Comparison of ENCODE assay signal across 9 cellular contexts in genomic region chr10:15824498-15824897, GRCh38. TPM values are rescaled to one million over a fixed set of nuclear protein-coding genes. Genes with fewer than 3 reads are reported as not detected.
DNase-seq lines count a peak whose midpoint lies in the region; ATAC-seq and TF ChIP-seq lines count a peak whose summit lies in the region.
"Had no signal": no experiment of that assay in that cellular context is flagged by ENCODE, and none has a peak within 500 bp of the region (broad histone marks: within the 10 kb centered on the region; RNA-seq: fewer than 3 reads in every experiment).

No MANE protein-coding gene starts in this region.

- TF ChIP-seq POLR2A in GM18505 (IDR thresholded peaks at IDR 0.05; ENCODE audit: borderline replicate concordance, extremely low read depth, insufficient read depth, insufficient read length): no peak

- DNase-seq in AG09309 (ENCODE audit: low read depth) (no peak), adipocyte (ENCODE audit: low read depth) (peak; percentile 78), kidney tubule cell (ENCODE audit: low spot score) (peak; percentile 15), globus pallidus (ENCODE audit: low spot score) (no peak)
- no peak for DNase-seq in activated naive CD4-positive, alpha-beta T cell treated with anti-CD3 and anti-CD28 coated beads, Interleukin-2, amount 50 U/mL, for 16 hours
- DNase-seq in activated T-helper 2 cell treated with anti-CD3 and anti-CD28 coated beads, Interferon-gamma antibody, Interleukin-2, Interleukin-4, amounts not matched to agents 10 μg/mL and 5 μg/mL and 100 μg/mL, durations not matched to agents 14 hours and 24 hours and 36 hours (ENCODE audit: low spot score): no peak

- no peaks in the 10 kb centered on the region for H3K27me3 ChIP-seq in adipocyte (replicated peaks; ENCODE audit: control insufficient read depth, insufficient read depth, low read length)

- H3K4me1 Mint-ChIP-seq in activated T-helper 2 cell treated with anti-CD3 and anti-CD28 coated beads, Interferon-gamma antibody, Interleukin-2, Interleukin-4, amounts not matched to agents 10 μg/mL and 5 μg/mL and 100 μg/mL, durations not matched to agents 14 hours and 24 hours and 36 hours (ENCODE audit: low read depth): no peaks in the 10 kb centered on the region
- H3K4me1 Mint-ChIP-seq: central memory CD8-positive, alpha-beta T cell had no signal

- no peak for ATAC-seq in GM18505 (IDR thresholded peaks at IDR 0.05; ENCODE audit: unreplicated experiment)

- no peak overlapping the region for H3K4me3 Mint-ChIP-seq in activated T-helper 2 cell treated with anti-CD3 and anti-CD28 coated beads, Interferon-gamma antibody, Interleukin-2, Interleukin-4, amounts not matched to agents 10 μg/mL and 5 μg/mL and 100 μg/mL, durations not matched to agents 14 hours and 24 hours and 36 hours (ENCODE audit: low read depth)
- H3K4me3 Mint-ChIP-seq: central memory CD8-positive, alpha-beta T cell had no signal

- no peaks in the 10 kb centered on the region for H3K9me3 Mint-ChIP-seq in activated T-helper 2 cell treated with anti-CD3 and anti-CD28 coated beads, Interferon-gamma antibody, Interleukin-2, Interleukin-4, amounts not matched to agents 10 μg/mL and 5 μg/mL and 100 μg/mL, durations not matched to agents 14 hours and 24 hours and 36 hours
- H3K9me3 Mint-ChIP-seq: central memory CD8-positive, alpha-beta T cell had no signal

- H3K27me3 Mint-ChIP-seq in activated T-helper 2 cell treated with anti-CD3 and anti-CD28 coated beads, Interferon-gamma antibody, Interleukin-2, Interleukin-4, amounts not matched to agents 10 μg/mL and 5 μg/mL and 100 μg/mL, durations not matched to agents 14 hours and 24 hours and 36 hours (ENCODE audit: low read depth): no peaks in the 10 kb centered on the region
- H3K27me3 Mint-ChIP-seq: central memory CD8-positive, alpha-beta T cell had no signal

- H3K27ac Mint-ChIP-seq in activated T-helper 2 cell treated with anti-CD3 and anti-CD28 coated beads, Interferon-gamma antibody, Interleukin-2, Interleukin-4, amounts not matched to agents 10 μg/mL and 5 μg/mL and 100 μg/mL, durations not matched to agents 14 hours and 24 hours and 36 hours: no peak overlapping the region

- H3K9ac ChIP-seq in adipocyte (ENCODE audit: low read length): no peak overlapping the region

- H3K36me3 ChIP-seq in adipocyte (ENCODE audit: control insufficient read depth, insufficient read depth, low read length, severe bottlenecking): peaks cover 49% of the 10 kb centered on the region

- peak; percentile 24 for TF ChIP-seq CTCF in AG09309 (IDR thresholded peaks at IDR 0.05; ENCODE audit: control insufficient read depth, insufficient read depth, low read depth, low read length, missing control alignments)
- peak; percentile 31 for TF ChIP-seq CTCF in GM12873 (IDR thresholded peaks at IDR 0.05; ENCODE audit: insufficient read depth, low read depth, low read length, missing control alignments)

- no peak overlapping the region for H3K4me3 ChIP-seq in AG09309 (ENCODE audit: control insufficient read depth, low read depth, low read length)
- no peak overlapping the region for H3K4me3 ChIP-seq in adipocyte (ENCODE audit: low read length)

- peaks cover 48% of the 10 kb centered on the region for H3K36me3 Mint-ChIP-seq in activated T-helper 2 cell treated with anti-CD3 and anti-CD28 coated beads, Interferon-gamma antibody, Interleukin-2, Interleukin-4, amounts not matched to agents 10 μg/mL and 5 μg/mL and 100 μg/mL, durations not matched to agents 14 hours and 24 hours and 36 hours (ENCODE audit: low read depth)

- intact Hi-C loops in activated T-helper 2 cell treated with anti-CD3 and anti-CD28 coated beads, Interferon-gamma antibody, Interleukin-2, Interleukin-4, amounts not matched to agents 10 μg/mL and 5 μg/mL and 100 μg/mL, durations not matched to agents 14 hours and 24 hours and 36 hours (cut with micrococcal nuclease): loop anchor here (5.0 to 10.0 kb wide), 2 partner anchors 97 to 390 kb away; no protein-coding TSS in a partner anchor

- no peaks in the 10 kb centered on the region for H3K9me3 ChIP-seq in adipocyte (ENCODE audit: control insufficient read depth, low read length)

- H3K4me1 ChIP-seq in adipocyte (ENCODE audit: control insufficient read depth, insufficient read depth, low read length): no peaks in the 10 kb centered on the region

RNA-seq across cellular contexts. Expression of gene MINDY3, which starts 35.8 kb away (rescaled TPM):
- total RNA-seq in activated T-helper 2 cell treated with anti-CD3 and anti-CD28 coated beads, Interferon-gamma antibody, Interleukin-2, Interleukin-4, amounts not matched to agents 10 μg/mL and 5 μg/mL and 100 μg/mL, durations not matched to agents 14 hours and 24 hours and 36 hours: 19.2 and 20.9 TPM in 2 replicates

Comparison
In these comparisons a context has a peak if more than half of its experiments do, and no peak if none do; other contexts are left out.
1. DNase-seq: peak in adipocyte (single experiment) and kidney tubule cell (single experiment); none in AG09309 (single experiment), activated naive CD4-positive, alpha-beta T cell treated with anti-CD3 and anti-CD28 coated beads, Interleukin-2, amount 50 U/mL, for 16 hours (single experiment), globus pallidus (single experiment) and activated T-helper 2 cell treated with anti-CD3 and anti-CD28 coated beads, Interferon-gamma antibody, Interleukin-2, Interleukin-4, amounts not matched to agents 10 μg/mL and 5 μg/mL and 100 μg/mL, durations not matched to agents 14 hours and 24 hours and 36 hours (single experiment).